Comparison of ENCODE assay signal across 15 cellular contexts in genomic region chr20:53723621-53724020, GRCh38.
A peak's percentile ranks its signal among the peaks of the same experiment; 100 is the strongest.
DNase-seq lines count a peak whose midpoint lies in the region; ATAC-seq, FAIRE-seq and TF ChIP-seq lines count a peak whose summit lies in the region.
"Had no signal": no experiment of that assay in that cellular context is flagged by ENCODE, and none has a peak within 500 bp of the region (broad histone marks: within the 10 kb centered on the region; RNA-seq: fewer than 3 reads in every experiment).

No MANE protein-coding gene starts in this region.

- in situ Hi-C loops in Panc1 (cut with HindIII; ENCODE audit: low pct_unique_long_range_greater_than_20kb, low sequenced_read_pairs), result no loop called here

- no peaks in the 10 kb centered on the region for H3K27me3 ChIP-seq in Panc1 (ENCODE audit: control insufficient read depth, insufficient read depth, low read length)

- peaks cover 17% of the 10 kb centered on the region for H3K4me1 Mint-ChIP-seq in activated naive CD8-positive, alpha-beta T cell (ENCODE audit: low read depth)
- H3K4me1 Mint-ChIP-seq in activated naive CD8-positive, alpha-beta T cell treated with anti-CD3 and anti-CD28 coated beads for 36 hours, result peaks cover 16% of the 10 kb centered on the region

- peak overlapping the region; percentile 51 for H3K27ac Mint-ChIP-seq in activated naive CD8-positive, alpha-beta T cell
- no peak overlapping the region for H3K27ac Mint-ChIP-seq in activated naive CD8-positive, alpha-beta T cell treated with anti-CD3 and anti-CD28 coated beads for 36 hours

- POLR2A ChIA-PET in Panc1 (lab: Charles Lee), result no interaction called here

- H3K27me3 Mint-ChIP-seq in activated naive CD8-positive, alpha-beta T cell, result no peaks in the 10 kb centered on the region
- no peaks in the 10 kb centered on the region for H3K27me3 Mint-ChIP-seq in activated naive CD8-positive, alpha-beta T cell treated with anti-CD3 and anti-CD28 coated beads for 36 hours

- H3K4me1 ChIP-seq in Panc1 (ENCODE audit: control insufficient read depth, insufficient read depth, low read length), result peaks cover 7% of the 10 kb centered on the region

- ATAC-seq in Panc1, result no peak

- intact Hi-C loops in Panc1 (cut with micrococcal nuclease; ENCODE audit: unreplicated experiment), result no loop called here

- H3K4me3 ChIP-seq in Panc1 (ENCODE audit: low read depth in 2 of 2, low read length in 2 of 2), result no peak overlapping the region

- no peak for DNase-seq in activated naive CD8-positive, alpha-beta T cell treated with anti-CD3 and anti-CD28 coated beads for 36 hours
- no peak for DNase-seq in Panc1 (ENCODE audit: low read depth, low spot score)
- DNase-seq in lung microvascular endothelial cell (ENCODE audit: low read depth in 2 of 2), result peak; percentile 72 to 93
- DNase-seq in urothelium cell line (ENCODE audit: low spot score), result peak; percentile 2
- no peak for DNase-seq in NCI-H1417 treated with DMSO at 0.1 percent for 48 hours (lab: John Stamatoyannopoulos, UW)
- DNase-seq in activated CD8-positive, alpha-beta memory T cell treated with anti-CD3 and anti-CD28 coated beads for 24 hours, result no peak
- DNase-seq: C1 segment of cervical spinal cord; NCI-H1105; NCI-H1694; NK-92 treated with Interleukin-12 subunit alpha and Interleukin-12 subunit beta, amount 100 ng/mL, for 24 hours; RPMI8226 had no signal

- H3K36me3 Mint-ChIP-seq in activated naive CD8-positive, alpha-beta T cell, result peaks cover 4% of the 10 kb centered on the region
- H3K36me3 Mint-ChIP-seq in activated naive CD8-positive, alpha-beta T cell treated with anti-CD3 and anti-CD28 coated beads for 36 hours, result peaks cover 6% of the 10 kb centered on the region

- FAIRE-seq in urothelium cell line (lab: Jason Lieb, UNC), result no peak
- FAIRE-seq: D721Med, GM12892, H1 had no signal

- no peaks in the 10 kb centered on the region for H3K9me3 ChIP-seq in Panc1 (ENCODE audit: control insufficient read depth, insufficient read depth, low read depth, low read length)

- no peaks in the 10 kb centered on the region for H3K9me3 Mint-ChIP-seq in activated naive CD8-positive, alpha-beta T cell (ENCODE audit: low read depth)
- peaks cover 3% of the 10 kb centered on the region for H3K9me3 Mint-ChIP-seq in activated naive CD8-positive, alpha-beta T cell treated with anti-CD3 and anti-CD28 coated beads for 36 hours

- CTCF ChIA-PET in Panc1 (lab: Charles Lee), result no interaction called here

- no TSS peak for BruUV-seq in Panc1 (replicated peaks; lab: Mats Ljungman, UMichigan)

- no peaks in the 10 kb centered on the region for H3K36me3 ChIP-seq in Panc1 (ENCODE audit: control insufficient read depth, insufficient read depth, low read length)

- no peak overlapping the region for H3K4me3 Mint-ChIP-seq in activated naive CD8-positive, alpha-beta T cell
- no peak overlapping the region for H3K4me3 Mint-ChIP-seq in activated naive CD8-positive, alpha-beta T cell treated with anti-CD3 and anti-CD28 coated beads for 36 hours

- peak overlapping the region; percentile 77 for H3K27ac ChIP-seq in Panc1 (ENCODE audit: low read length)

- TF ChIP-seq CTCF in Panc1 (IDR thresholded peaks at IDR 0.05), result no peak

Comparison
In these comparisons a context has a peak if more than half of its experiments do, and no peak if none do; other contexts are left out.
1. DNase-seq: peak in lung microvascular endothelial cell (2 of 2) and urothelium cell line (single experiment); none in activated naive CD8-positive, alpha-beta T cell treated with anti-CD3 and anti-CD28 coated beads for 36 hours (single experiment), Panc1 (single experiment), NCI-H1417 treated with DMSO at 0.1 percent for 48 hours (single experiment) and activated CD8-positive, alpha-beta memory T cell treated with anti-CD3 and anti-CD28 coated beads for 24 hours (single experiment).